In genomic region chr5:39680213-39680612, GRCh38 we compare ENCODE assay signal across 21 cellular contexts.
DNase-seq lines count a peak whose midpoint lies in the region; ATAC-seq, FAIRE-seq and TF ChIP-seq lines count a peak whose summit lies in the region.
"Had no signal": no experiment of that assay in that cellular context is flagged by ENCODE, and none has a peak within 500 bp of the region (broad histone marks: within the 10 kb centered on the region; RNA-seq: fewer than 3 reads in every experiment).

No MANE protein-coding gene starts in this region.

- H2AFZ ChIP-seq in neural cell (ENCODE audit: low read depth, low read length) = no peak overlapping the region
- H2AFZ ChIP-seq: GM23248 had no signal

- H3F3A ChIP-seq in neural cell (ENCODE audit: insufficient read depth, low read length, poor library complexity, severe bottlenecking) = no peaks in the 10 kb centered on the region

- no peak overlapping the region for H3K4me3 ChIP-seq in neural cell (ENCODE audit: low read length)
- H3K4me3 ChIP-seq: GM23248 had no signal

- no peaks in the 10 kb centered on the region for H3K9me2 ChIP-seq in neural cell (ENCODE audit: insufficient read depth, low read length)

- H3K27me3 ChIP-seq in neural cell (ENCODE audit: insufficient read depth, low read depth, low read length) = no peaks in the 10 kb centered on the region

- H4K20me1 ChIP-seq in neural cell (ENCODE audit: insufficient read depth) = no peaks in the 10 kb centered on the region

- TF ChIP-seq EP300 in neural cell (conservative IDR thresholded peaks at IDR 0.05; ENCODE audit: poor library complexity, severe bottlenecking) = no peak

- TF ChIP-seq RAD21 in neural cell (conservative IDR thresholded peaks at IDR 0.05) = no peak

- FAIRE-seq in GM18507 (lab: Jason Lieb, UNC) = peak; percentile 45
- FAIRE-seq: GM12891, GM19239, H1 had no signal

- H3K36me3 ChIP-seq in neural cell (ENCODE audit: insufficient read depth, low read length) = no peaks in the 10 kb centered on the region

- H3K27ac ChIP-seq in neural cell (ENCODE audit: low read length) = peak overlapping the region; percentile 5
- H3K27ac ChIP-seq: GM23248 had no signal

- no peaks in the 10 kb centered on the region for H3K27me3 Mint-ChIP-seq in type B pancreatic cell

- no peak overlapping the region for H3K9ac ChIP-seq in neural cell (ENCODE audit: low read length)
- H3K9ac ChIP-seq: GM23248 had no signal

- H3K79me2 ChIP-seq in neural cell (replicated peaks; ENCODE audit: insufficient read depth, low read length) = no peaks in the 10 kb centered on the region

- TF ChIP-seq CTCF in neural cell (IDR thresholded peaks at IDR 0.05; ENCODE audit: poor library complexity, severe bottlenecking) (no peak), type B pancreatic cell (conservative IDR thresholded peaks at IDR 0.05) (no peak)

- H3K4me2 ChIP-seq in neural cell (ENCODE audit: low read length) = no peak overlapping the region

- peak overlapping the region; percentile 12 for H3K27ac Mint-ChIP-seq in type B pancreatic cell
- H3K27ac Mint-ChIP-seq: CD4-positive, alpha-beta memory T cell had no signal

- peaks cover 3% of the 10 kb centered on the region for H3K36me3 Mint-ChIP-seq in type B pancreatic cell
- H3K36me3 Mint-ChIP-seq: CD4-positive, alpha-beta memory T cell had no signal

- H3K9me3 ChIP-seq in neural cell (ENCODE audit: low read length) = no peaks in the 10 kb centered on the region

- ATAC-seq in left lobe of liver = peak; percentile 82
- no peak for ATAC-seq in HG02884 (IDR thresholded peaks at IDR 0.05; ENCODE audit: unreplicated experiment)

- peaks cover 9% of the 10 kb centered on the region for H3K4me1 Mint-ChIP-seq in type B pancreatic cell (ENCODE audit: unreplicated experiment)
- H3K4me1 Mint-ChIP-seq: CD4-positive, alpha-beta memory T cell had no signal

- DNase-seq in GM18507 (ENCODE audit: extremely low spot score, insufficient read length, low read depth) (no peak), left lobe of liver (ENCODE audit: low spot score) (no peak), type B pancreatic cell (ENCODE audit: extremely low spot score, unreplicated experiment) (no peak), DMS53 (lab: John Stamatoyannopoulos, UW) (no peak), GDM1 (lab: John Stamatoyannopoulos, UW) (no peak)
- DNase-seq: C1 segment of cervical spinal cord; Calu3; CD4-positive, alpha-beta memory T cell; COR-L47; DMS153; DMS79; EL; GF-D8; GM23248; H7; HCEC 1CT had no signal

- H3K4me3 Mint-ChIP-seq in type B pancreatic cell = no peak overlapping the region
- H3K4me3 Mint-ChIP-seq: CD4-positive, alpha-beta memory T cell had no signal

- H3K9me3 Mint-ChIP-seq in type B pancreatic cell = no peaks in the 10 kb centered on the region

TF ChIP-seq in neural cell, 6 proteins besides CTCF, POLR2A, EP300 and RAD21:
- no peak for TF ChIP-seq EZH2 (IDR thresholded peaks at IDR 0.05; ENCODE audit: borderline replicate concordance, insufficient read depth, low read length, poor library complexity, severe bottlenecking)
- TF ChIP-seq SMC3 (conservative IDR thresholded peaks at IDR 0.05; ENCODE audit: poor library complexity) = no peak
- no peak for TF ChIP-seq MXI1 (conservative IDR thresholded peaks at IDR 0.05; ENCODE audit: poor library complexity, severe bottlenecking)
- no peak for TF ChIP-seq POLR2AphosphoS5 (IDR thresholded peaks at IDR 0.05)
TF ChIP-seq in neural cell: peak in this region for 0.
